ENCODE assay signal across 22 cellular contexts in genomic region chr6:28330033-28330432, GRCh38. TPM values are rescaled to one million over a fixed set of nuclear protein-coding genes. Genes with fewer than 3 reads are reported as not detected.
A peak's percentile ranks its signal among the peaks of the same experiment; 100 is the strongest.
DNase-seq lines count a peak whose midpoint lies in the region; ATAC-seq and TF ChIP-seq lines count a peak whose summit lies in the region.
"Had no signal": no experiment of that assay in that cellular context is flagged by ENCODE, and none has a peak within 500 bp of the region (broad histone marks: within the 10 kb centered on the region; RNA-seq: fewer than 3 reads in every experiment).

No MANE protein-coding gene starts in this region.

- H3K9ac ChIP-seq in SK-N-SH: no peak overlapping the region
- H3K9ac ChIP-seq: BLaER1 had no signal

- peaks cover 0 to 6% of the 10 kb centered on the region in 2 experiments; a peak in 2 of 4 replicates for H3K4me1 ChIP-seq in SK-N-SH (ENCODE audit: control insufficient read depth in 1 of 2, insufficient read depth in 2 of 2, low read depth in 1 of 2, low read length in 1 of 2)
- H3K4me1 ChIP-seq: A549 had no signal

- TF ChIP-seq CTCF in SK-N-SH (IDR thresholded peaks at IDR 0.05): no peak

- H3K9me3 ChIP-seq in SK-N-SH: peaks cover 4% of the 10 kb centered on the region

- no peaks in the 10 kb centered on the region for H3K79me2 ChIP-seq in SK-N-SH (ENCODE audit: insufficient read depth)

- no peaks in the 10 kb centered on the region for H3K9me2 ChIP-seq in SK-N-SH

- no peak overlapping the region for H3K4me3 ChIP-seq in SK-N-SH (ENCODE audit: low read depth in 2 of 2, low read length in 1 of 2)
- H3K4me3 ChIP-seq: A549, BLaER1, GM12878 had no signal

- DNase-seq in SK-N-SH (no peak), OCI-M1 (lab: John Stamatoyannopoulos, UW) (peak; percentile 31), SW 1271 (lab: John Stamatoyannopoulos, UW) (no peak), NCI-H2081 (lab: John Stamatoyannopoulos, UW) (no peak)
- DNase-seq: AML-193; C1 segment of cervical spinal cord; CD4-positive, alpha-beta memory T cell; CD4-positive, CD25-positive, alpha-beta regulatory T cell; CD8-positive, alpha-beta memory T cell; COR-L47; DMS 273 treated with DMSO at 0.1 percent for 48 hours; DMS153; DMS53; DMS79; DND-41; EL; GDM1 had no signal

- H3F3A ChIP-seq in SK-N-SH (replicated peaks; ENCODE audit: insufficient read depth): peaks cover 8% of the 10 kb centered on the region

- H3K27ac ChIP-seq in SK-N-SH (ENCODE audit: low read depth in 2 of 2, low read length in 1 of 2): peak overlapping the region in 1 of 2 experiments; percentile 55; a peak in 1 of 4 replicates
- H3K27ac ChIP-seq: 22Rv1, A549, BLaER1 had no signal

- no peak overlapping the region for H2AFZ ChIP-seq in SK-N-SH (ENCODE audit: low read depth)

- no peak for TF ChIP-seq RAD21 in SK-N-SH (IDR thresholded peaks at IDR 0.05; ENCODE audit: low read length)

- H3K4me2 ChIP-seq in SK-N-SH: no peak overlapping the region
- H3K4me2 ChIP-seq: A549, BLaER1 had no signal

- 0% methylated on average over 1 of the region's 1 CpG for WGBS in SK-N-SH (ENCODE audit: low lambda C conversion rate)

- ATAC-seq in SK-N-SH treated with all-trans-retinoic acid at 6 μM for 48 hours: no peak
- ATAC-seq: A549, GM12878 had no signal

- no peaks in the 10 kb centered on the region for H3K27me3 ChIP-seq in SK-N-SH (ENCODE audit: insufficient read depth)
- H3K27me3 ChIP-seq: BLaER1 had no signal

- no peaks in the 10 kb centered on the region for H4K20me1 ChIP-seq in SK-N-SH (ENCODE audit: insufficient read depth)
- H4K20me1 ChIP-seq: BLaER1 had no signal

- peaks cover 6 to 11% of the 10 kb centered on the region in 2 experiments for H3K36me3 ChIP-seq in SK-N-SH (replicated peaks in 1 of 2; ENCODE audit: control insufficient read depth in 1 of 2, insufficient read depth in 2 of 2, low read length in 1 of 2)

- POLR2A ChIA-PET in SK-N-SH (lab: Yijun Ruan, JAX): no interaction called here

- CTCF ChIA-PET in SK-N-SH (lab: Yijun Ruan, JAX): no interaction called here

- TF ChIP-seq EP300 in SK-N-SH (IDR thresholded peaks at IDR 0.05; ENCODE audit: borderline replicate concordance in 1 of 2, low read depth in 1 of 2, low read length in 1 of 2): no peak; a peak in 1 of 4 replicates

TF ChIP-seq in SK-N-SH, 30 proteins besides CTCF, POLR2A, EP300 and RAD21 (continues in another document):
- TF ChIP-seq REST (IDR thresholded peaks at IDR 0.05; ENCODE audit: low read depth, low read length) (no peak), SIN3A (IDR thresholded peaks at IDR 0.05; ENCODE audit: borderline replicate concordance, low read depth, low read length) (no peak), POLR2AphosphoS5 (IDR thresholded peaks at IDR 0.05; ENCODE audit: low read depth, low read length) (no peak), YY1 (IDR thresholded peaks at IDR 0.05; ENCODE audit: low read depth) (no peak), CHD2 (IDR thresholded peaks at IDR 0.05; ENCODE audit: low read length, partially characterized antibody) (peak; percentile 25), ELF1 (IDR thresholded peaks at IDR 0.05) (no peak), TCF12 (IDR thresholded peaks at IDR 0.05) (no peak), TAF1 (IDR thresholded peaks at IDR 0.05; ENCODE audit: borderline replicate concordance, low read depth, low read length) (no peak), RXRA (IDR thresholded peaks at IDR 0.05; ENCODE audit: borderline replicate concordance, low read depth) (no peak), FOXJ3 (CRISPR knock-in tag; IDR thresholded peaks at IDR 0.05) (no peak), GABPA (IDR thresholded peaks at IDR 0.05; ENCODE audit: low read depth) (no peak)

TF ChIP-seq in SK-N-SH treated with all-trans-retinoic acid at 6 μM for 48 hours, 23 proteins besides CTCF, POLR2A, EP300 and RAD21 (continues in another document):
- TF ChIP-seq BACH2 (CRISPR knock-in tag; IDR thresholded peaks at IDR 0.05; ENCODE audit: borderline replicate concordance): no peak
- no peak for TF ChIP-seq ZNF8 (CRISPR knock-in tag; IDR thresholded peaks at IDR 0.05)
- TF ChIP-seq ESRRG (CRISPR knock-in tag; IDR thresholded peaks at IDR 0.05): no peak
- TF ChIP-seq ZNF565 (CRISPR knock-in tag; conservative IDR thresholded peaks at IDR 0.05; ENCODE audit: low read depth): no peak
- no peak for TF ChIP-seq GLIS3 (CRISPR knock-in tag; IDR thresholded peaks at IDR 0.05)
- no peak for TF ChIP-seq CSRNP3 (CRISPR knock-in tag; IDR thresholded peaks at IDR 0.05)
- no peak for TF ChIP-seq SNAI2 (CRISPR knock-in tag; IDR thresholded peaks at IDR 0.05)
- TF ChIP-seq POU6F1 (CRISPR knock-in tag; IDR thresholded peaks at IDR 0.05; ENCODE audit: borderline replicate concordance, low read depth): no peak
- TF ChIP-seq ISL1 (CRISPR knock-in tag; IDR thresholded peaks at IDR 0.05): no peak
- TF ChIP-seq TSHZ2 (CRISPR knock-in tag; IDR thresholded peaks at IDR 0.05): no peak
- no peak for TF ChIP-seq CSDC2 (CRISPR knock-in tag; IDR thresholded peaks at IDR 0.05)
- no peak for TF ChIP-seq OSR1 (CRISPR knock-in tag; IDR thresholded peaks at IDR 0.05)
- no peak for TF ChIP-seq PATZ1 (CRISPR knock-in tag; IDR thresholded peaks at IDR 0.05; ENCODE audit: borderline replicate concordance)

RNA-seq across cellular contexts. Expression of gene ZSCAN31, which starts 5.9 kb away (rescaled TPM):
- polyA plus RNA-seq in SK-N-SH (2012; rRNA removed): 1.9 and 2.1 TPM in 2 replicates
- polyA plus RNA-seq in SK-N-SH (2012; cell fraction: cytosol; rRNA removed): 2.0 and 2.3 TPM in 2 replicates
- 2.1 and 3.1 TPM in 2 replicates for polyA plus RNA-seq in SK-N-SH (2012; cell fraction: nucleus; rRNA removed)

RNA-seq across cellular contexts. Expression of gene ZKSCAN3, which starts 19.7 kb away (rescaled TPM):
- 2.6 and 3.0 TPM in 2 replicates for polyA plus RNA-seq in SK-N-SH (2012; rRNA removed)
- polyA plus RNA-seq in SK-N-SH (2012; cell fraction: cytosol; rRNA removed): 2.6 and 2.7 TPM in 2 replicates
- 3.5 and 4.6 TPM in 2 replicates for polyA plus RNA-seq in SK-N-SH (2012; cell fraction: nucleus; rRNA removed)

RNA-seq across cellular contexts. Expression of gene PGBD1, which starts 48.7 kb away (rescaled TPM):
- polyA plus RNA-seq in SK-N-SH (2012; rRNA removed): 2.5 and 2.7 TPM in 2 replicates
- polyA plus RNA-seq in SK-N-SH (2012; cell fraction: cytosol; rRNA removed): 3.0 and 3.3 TPM in 2 replicates
- 4.2 and 4.9 TPM in 2 replicates for polyA plus RNA-seq in SK-N-SH (2012; cell fraction: nucleus; rRNA removed)
